Comparison of ENCODE assay signal across 8 cellular contexts in the genomic region with DNA sequence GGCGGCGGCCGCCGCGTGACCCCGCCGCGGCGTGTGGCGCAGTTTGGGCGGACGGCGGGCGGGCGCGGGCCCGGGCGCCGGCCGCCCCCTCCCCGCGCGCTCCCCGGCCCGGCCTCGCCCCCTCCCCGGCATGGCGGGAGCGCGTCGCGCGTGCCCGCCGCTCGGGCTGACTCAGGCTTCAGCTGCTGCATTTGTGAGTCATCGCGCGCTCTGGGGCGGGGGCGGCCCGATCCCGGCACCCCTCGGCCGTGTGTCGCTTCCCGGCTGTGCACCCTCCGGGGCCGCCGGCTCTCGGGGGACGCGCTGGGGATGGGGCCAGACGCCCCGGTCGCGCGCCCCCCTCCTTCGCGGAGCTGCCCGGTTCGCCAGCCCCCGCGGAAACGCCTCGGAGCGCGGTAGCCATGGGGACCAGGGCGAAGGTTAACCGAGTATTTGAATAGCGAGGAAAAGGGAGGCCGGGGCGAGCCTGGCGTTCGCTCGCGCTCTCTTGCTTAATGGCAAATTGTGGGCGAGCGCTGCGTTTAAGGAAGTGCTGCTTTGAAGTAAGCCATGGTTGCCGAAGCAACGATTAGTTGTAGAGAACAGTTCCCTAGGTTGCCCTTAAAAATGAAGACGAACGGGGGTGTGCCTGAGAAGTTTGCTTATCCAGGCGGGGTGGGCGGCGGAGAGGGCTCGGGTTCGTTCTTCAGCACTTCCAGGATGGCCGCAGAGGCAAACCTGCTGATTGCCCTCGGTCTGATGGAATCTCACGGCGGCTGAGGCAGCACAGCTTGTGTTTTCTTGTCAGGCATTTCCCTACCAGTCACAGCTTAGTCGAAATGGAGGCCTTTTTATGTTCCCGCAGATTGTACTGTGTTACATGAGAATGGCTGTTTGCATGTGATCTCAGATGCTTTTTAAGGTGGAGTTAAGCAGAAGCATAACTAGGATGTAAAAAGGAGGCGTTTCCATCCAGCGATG. TPM values are rescaled to one million over a fixed set of nuclear protein-coding genes. Genes with fewer than 3 reads are reported as not detected.
DNase-seq lines count a peak whose midpoint lies in the region; ATAC-seq and TF ChIP-seq lines count a peak whose summit lies in the region.

No MANE protein-coding gene starts in this region.

- H3K27me3 ChIP-seq in right atrium auricular region (no peaks in the 10 kb centered on the region), psoas muscle (ENCODE audit: insufficient read depth in 3 of 3, low read length in 2 of 3) (no peaks in the 10 kb centered on the region), upper lobe of right lung (no peaks in the 10 kb centered on the region)

- ATAC-seq in GM19452 (IDR thresholded peaks at IDR 0.05; ENCODE audit: unreplicated experiment) (peak; percentile 20), psoas muscle (peak; percentile 60 to 70 (median 62)), upper lobe of right lung (peak; percentile 41)

- intact Hi-C loops in psoas muscle (cut with DNase I) (loop anchor here (2.0 to 5.0 kb wide), 2 partner anchors 47 to 50 kb away; partner anchors contain the start of gene MARK3 (in 1 of the 2)), upper lobe of right lung (cut with DNase I) (no loop called here)

- H3K27ac ChIP-seq in C4-2B (peak overlapping the region; percentile 97), right atrium auricular region (peak overlapping the region; percentile 100), psoas muscle (peak overlapping the region; percentile 100), upper lobe of right lung (peak overlapping the region; percentile 100)

- H3K4me3 ChIP-seq in right atrium auricular region = peak overlapping the region; percentile 94 to 99
- H3K4me3 ChIP-seq in psoas muscle = peak overlapping the region; percentile 96
- peak overlapping the region; percentile 96 for H3K4me3 ChIP-seq in upper lobe of right lung

- H3K4me1 ChIP-seq in right atrium auricular region (peaks cover 0 to 35% of the 10 kb centered on the region in 2 donors), psoas muscle (peaks cover 28% of the 10 kb centered on the region), upper lobe of right lung (peaks cover 27% of the 10 kb centered on the region)

- WGBS in psoas muscle, 3 donors = 1% methylated on average over 58 to 94 of the region's 97 CpGs

- no peak for TF ChIP-seq CTCF in C4-2B (conservative IDR thresholded peaks at IDR 0.05)
- no peak for TF ChIP-seq CTCF in right atrium auricular region (IDR thresholded peaks at IDR 0.05)
- no peak for TF ChIP-seq CTCF in psoas muscle (IDR thresholded peaks at IDR 0.05)
- TF ChIP-seq CTCF in upper lobe of right lung (IDR thresholded peaks at IDR 0.05) = no peak

- DNase-seq in HPDE6-E6E7 (ENCODE audit: extremely low spot score) (peak; percentile 67), T-helper 1 cell (peak; percentile 35 to 66 (median 45)), amygdala (lab: John Stamatoyannopoulos, UW) (peak in 40 of 56 donors; percentile 40 to 84 (median 68)), right atrium auricular region (ENCODE audit: low spot score) (peak; percentile 77), psoas muscle (peak; percentile 87 to 92), upper lobe of right lung (peak; percentile 91)

- H3K9me3 ChIP-seq in right atrium auricular region = no peaks in the 10 kb centered on the region
- H3K9me3 ChIP-seq in psoas muscle = no peaks in the 10 kb centered on the region
- H3K9me3 ChIP-seq in upper lobe of right lung = no peaks in the 10 kb centered on the region

- H3K36me3 ChIP-seq in right atrium auricular region = peaks cover 53% of the 10 kb centered on the region
- peaks cover 22 to 50% of the 10 kb centered on the region in 2 donors for H3K36me3 ChIP-seq in psoas muscle (ENCODE audit: insufficient read depth in 1 of 2, low read depth in 1 of 2)
- peaks cover 48% of the 10 kb centered on the region for H3K36me3 ChIP-seq in upper lobe of right lung

RNA-seq across cellular contexts. Expression of gene EIF5, which starts 0.9 kb away (rescaled TPM):
- 100 to 1,000 TPM; 175 to 205 TPM for total RNA-seq in right atrium auricular region
- 100 to 1,000 TPM; 222 to 535 (median 414) TPM for total RNA-seq in psoas muscle
- polyA plus RNA-seq in psoas muscle = 100 to 1,000 TPM; 163 to 381 (median 354) TPM
- 245 TPM for total RNA-seq in upper lobe of right lung

RNA-seq across cellular contexts. Expression of gene MARK3, which starts 50.3 kb away (rescaled TPM):
- 10 to 100 TPM; 71.7 to 74.2 TPM for total RNA-seq in right atrium auricular region
- total RNA-seq in psoas muscle = 10 to 100 TPM; 56.0 to 75.9 (median 66.7) TPM
- polyA plus RNA-seq in psoas muscle = 10 to 100 TPM; 46.1 to 89.2 (median 53.5) TPM
- total RNA-seq in upper lobe of right lung = 105 TPM

Comparison
In these comparisons a context has a peak if more than half of its experiments do, and no peak if none do; other contexts are left out.
1. Peak in every context shown above with its lines: DNase-seq, ATAC-seq, H3K4me3 ChIP-seq and H3K27ac ChIP-seq.